Comparison of ENCODE assay signal across 8 cellular contexts in the genomic region with DNA sequence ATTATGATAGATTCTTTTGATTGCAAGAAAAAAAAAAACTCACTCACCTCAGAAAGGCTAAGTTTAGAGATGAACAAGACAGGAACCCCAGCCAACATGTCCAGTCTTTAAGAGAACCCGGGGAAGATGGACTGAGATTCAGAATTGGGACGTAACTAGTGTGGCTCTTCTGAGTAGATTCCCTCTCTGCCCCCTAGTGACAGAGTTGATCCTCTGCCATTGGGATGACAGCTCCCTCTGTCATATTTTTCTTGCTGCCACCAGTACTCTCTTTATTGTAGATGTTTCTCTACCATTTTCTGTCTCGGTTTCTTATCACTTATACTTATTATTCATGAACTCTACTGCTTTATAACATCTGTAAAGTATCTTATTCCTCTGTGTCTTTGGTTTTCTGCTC.
DNase-seq lines count a peak whose midpoint lies in the region; ATAC-seq lines count a peak whose summit lies in the region.

No MANE protein-coding gene starts in this region.

- H3K36me3 ChIP-seq in SJSA1, result no peaks in the 10 kb centered on the region

- no peak overlapping the region for H3K4me3 ChIP-seq in SJSA1

- no peaks in the 10 kb centered on the region for H3K9me3 ChIP-seq in SJSA1 (replicated peaks)

- H3K4me1 ChIP-seq in SJSA1 (replicated peaks), result no peaks in the 10 kb centered on the region; the same call in 1 of the 2 replicates

- no peaks in the 10 kb centered on the region for H3K27me3 ChIP-seq in SJSA1 (replicated peaks)

- H3K27ac ChIP-seq in SJSA1, result no peak overlapping the region

- DNase-seq in NCI-H1694 treated with DMSO at 0.1 percent for 48 hours (lab: John Stamatoyannopoulos, UW) (peak; percentile 22), NCI-H1694 (lab: John Stamatoyannopoulos, UW) (no peak), SJSA1 (ENCODE audit: low read depth in 1 of 2, low spot score in 2 of 2) (peak; percentile 57 to 60), fibroblast of the conjunctiva (ENCODE audit: low read depth) (peak; percentile 46), pons (ENCODE audit: low spot score) (peak; percentile 72)
- no peak for DNase-seq in stimulated activated CD4-positive, alpha-beta T cell treated with anti-CD3 and anti-CD28 coated beads, Interleukin-4, amount 100 ng/mL, for 1 hour

- ATAC-seq in GM21515 (IDR thresholded peaks at IDR 0.05; ENCODE audit: unreplicated experiment), result peak; percentile 95
- peak; percentile 66 for ATAC-seq in HG03571 (IDR thresholded peaks at IDR 0.05; ENCODE audit: unreplicated experiment)

Comparison
In these comparisons a context has a peak if more than half of its experiments do, and no peak if none do; other contexts are left out.
1. DNase-seq: peak in NCI-H1694 treated with DMSO at 0.1 percent for 48 hours (single experiment), SJSA1 (2 of 2), fibroblast of the conjunctiva (single experiment) and pons (single experiment); none in NCI-H1694 (single experiment) and stimulated activated CD4-positive, alpha-beta T cell treated with anti-CD3 and anti-CD28 coated beads, Interleukin-4, amount 100 ng/mL, for 1 hour (single experiment).